ENCODE assay signal across 29 cellular contexts in genomic region chr12:23756416-23756815, GRCh38.
A peak's percentile ranks its signal among the peaks of the same experiment; 100 is the strongest.
DNase-seq lines count a peak whose midpoint lies in the region; ATAC-seq, FAIRE-seq and TF ChIP-seq lines count a peak whose summit lies in the region.
"Had no signal": no experiment of that assay in that cellular context is flagged by ENCODE, and none has a peak within 500 bp of the region (broad histone marks: within the 10 kb centered on the region; RNA-seq: fewer than 3 reads in every experiment).

No MANE protein-coding gene starts in this region.

- no peak for DNase-seq in HTR-8/SVneo (ENCODE audit: insufficient read length, low spot score)
- peak; percentile 81 for DNase-seq in NCI-H146 treated with DMSO at 0.1 percent for 48 hours (lab: John Stamatoyannopoulos, UW; ENCODE audit: unreplicated experiment)
- no peak for DNase-seq in WTC11 (ENCODE audit: low spot score)
- DNase-seq in neural crest cell (ENCODE audit: low read depth, low spot score), result no peak
- no peak for DNase-seq in NCI-H2196 treated with DMSO at 0.1 percent for 48 hours (lab: John Stamatoyannopoulos, UW; ENCODE audit: unreplicated experiment)
- DNase-seq in activated CD4-positive, alpha-beta T cell treated with anti-CD3 and anti-CD28 coated beads, Interleukin-2, amount 50 U/mL, for 4 hours, result no peak
- DNase-seq in SHP77 treated with DMSO at 0.1 percent for 48 hours (lab: John Stamatoyannopoulos, UW), result no peak
- DNase-seq: activated CD4-positive, alpha-beta T cell treated with anti-CD3 and anti-CD28 coated beads for 48 hours; activated CD8-positive, alpha-beta memory T cell treated with anti-CD3 and anti-CD28 coated beads for 24 hours; activated T-cell treated with anti-CD3 and anti-CD28 coated beads for 4 hours; amygdala; DMS79; gastrocnemius medialis; KBM-7; mammary epithelial cell; NCI-H1436; NCI-H2171 treated with DMSO at 0.1 percent for 48 hours; NCI-H526 treated with DMSO at 0.1 percent for 48 hours; nephron progenitor cell; pancreas; retina; SJCRH30; substantia nigra; SW 1271; WERI-Rb-1 had no signal

- CTCF ChIA-PET in WTC11 (lab: Charles Lee), result no interaction called here

- TF ChIP-seq CTCF in WTC11 (IDR thresholded peaks at IDR 0.05), result no peak
- TF ChIP-seq CTCF in neural crest cell (conservative IDR thresholded peaks at IDR 0.05), result no peak

- H3K9me3 Mint-ChIP-seq in WTC11 (no peaks in the 10 kb centered on the region), neural crest cell (no peaks in the 10 kb centered on the region)
- H3K9me3 Mint-ChIP-seq: nephron progenitor cell; stimulated activated memory B cell treated with anti-CD40 and anti-IgM and Interleukin-4, amounts not matched to agents 10 μg/mL and 1 μg/mL and 100 μg/mL, for 72 hours; type B pancreatic cell had no signal

- peak; percentile 65 for FAIRE-seq in HTR-8/SVneo (lab: Jason Lieb, UNC)
- FAIRE-seq: G401.6, pancreas had no signal

- H3K4me3 Mint-ChIP-seq in WTC11, result no peak overlapping the region
- peak overlapping the region; percentile 48 for H3K4me3 Mint-ChIP-seq in neural crest cell
- H3K4me3 Mint-ChIP-seq: nephron progenitor cell; stimulated activated memory B cell treated with anti-CD40 and anti-IgM and Interleukin-4, amounts not matched to agents 10 μg/mL and 1 μg/mL and 100 μg/mL, for 72 hours; type B pancreatic cell had no signal

- no peak for ATAC-seq in WTC11
- ATAC-seq: activated naive CD4-positive, alpha-beta T cell treated with anti-CD3 and anti-CD28 coated beads, Interleukin-2, amount 50 U/mL, for 72 hours; gastrocnemius medialis; pancreas; stimulated activated memory B cell treated with anti-CD40 and anti-IgM and Interleukin-4, amounts not matched to agents 10 μg/mL and 1 μg/mL and 100 μg/mL, for 72 hours had no signal

- peak overlapping the region; percentile 34; the same call in 1 of the 2 replicates for H3K27ac Mint-ChIP-seq in WTC11
- no peak overlapping the region for H3K27ac Mint-ChIP-seq in neural crest cell (ENCODE audit: unreplicated experiment)
- H3K27ac Mint-ChIP-seq: activated naive CD4-positive, alpha-beta T cell treated with anti-CD3 and anti-CD28 coated beads, Interleukin-2, amount 50 U/mL, for 72 hours; nephron progenitor cell; stimulated activated memory B cell treated with anti-CD40 and anti-IgM and Interleukin-4, amounts not matched to agents 10 μg/mL and 1 μg/mL and 100 μg/mL, for 72 hours; type B pancreatic cell had no signal

- H3K4me1 Mint-ChIP-seq in WTC11 (peaks cover 75% of the 10 kb centered on the region), neural crest cell (peaks cover 84% of the 10 kb centered on the region)
- H3K4me1 Mint-ChIP-seq: stimulated activated memory B cell treated with anti-CD40 and anti-IgM and Interleukin-4, amounts not matched to agents 10 μg/mL and 1 μg/mL and 100 μg/mL, for 72 hours had no signal

- H3K27me3 Mint-ChIP-seq in WTC11 (ENCODE audit: low read depth) (no peaks in the 10 kb centered on the region), neural crest cell (ENCODE audit: low read depth) (no peaks in the 10 kb centered on the region)
- H3K27me3 Mint-ChIP-seq: stimulated activated memory B cell treated with anti-CD40 and anti-IgM and Interleukin-4, amounts not matched to agents 10 μg/mL and 1 μg/mL and 100 μg/mL, for 72 hours; type B pancreatic cell had no signal

- H3K36me3 Mint-ChIP-seq in WTC11, result no peaks in the 10 kb centered on the region
- peaks cover 5% of the 10 kb centered on the region for H3K36me3 Mint-ChIP-seq in neural crest cell (ENCODE audit: low read depth)
- H3K36me3 Mint-ChIP-seq: activated naive CD4-positive, alpha-beta T cell treated with anti-CD3 and anti-CD28 coated beads, Interleukin-2, amount 50 U/mL, for 72 hours; stimulated activated memory B cell treated with anti-CD40 and anti-IgM and Interleukin-4, amounts not matched to agents 10 μg/mL and 1 μg/mL and 100 μg/mL, for 72 hours had no signal

- POLR2A ChIA-PET in WTC11 (lab: Charles Lee), result no interaction called here

TF ChIP-seq in WTC11, 78 proteins besides CTCF, POLR2A, EP300 and RAD21:
- TF ChIP-seq STAT6 (CRISPR knock-in tag; conservative IDR thresholded peaks at IDR 0.05; ENCODE audit: low read depth), result no peak
- TF ChIP-seq RORB (CRISPR knock-in tag; IDR thresholded peaks at IDR 0.05), result no peak
- TF ChIP-seq E2F1 (CRISPR knock-in tag; IDR thresholded peaks at IDR 0.05), result no peak
- TF ChIP-seq NFATC4 (CRISPR knock-in tag; IDR thresholded peaks at IDR 0.05), result no peak
- TF ChIP-seq GTF2I (CRISPR knock-in tag; conservative IDR thresholded peaks at IDR 0.05), result no peak
